1 cellular context compared by ENCODE assay signal in genomic region chr16:69726313-69727060, GRCh38.
TF ChIP-seq lines count a peak whose summit lies in the region.

NQO1 (minus strand) TSS chr16:69726560; CDS start chr16:69726439, 121 bp downstream.

TF ChIP-seq in K562, 482 proteins besides CTCF, POLR2A, EP300 and RAD21 (continued from another document and continues in another):
- TF ChIP-seq ZBTB11 (CRISPR knock-in tag; IDR thresholded peaks at IDR 0.05) (peak in 2 of 3 experiments; percentile 32 to 85; a peak in 3 of 6 replicates), E4F1 (CRISPR knock-in tag; IDR thresholded peaks at IDR 0.05; ENCODE audit: borderline replicate concordance) (peak; percentile 82; the same call in 1 of the 2 replicates), PTTG1 (tag; IDR thresholded peaks at IDR 0.05; ENCODE audit: low read depth) (no peak), PHB2 (IDR thresholded peaks at IDR 0.05; ENCODE audit: low read depth) (no peak), ZNF239 (CRISPR knock-in tag; IDR thresholded peaks at IDR 0.05) (no peak), ZKSCAN1 (IDR thresholded peaks at IDR 0.05; ENCODE audit: low read depth, low read length) (no peak), ZNF77 (CRISPR knock-in tag; IDR thresholded peaks at IDR 0.05) (no peak), ATF7 (IDR thresholded peaks at IDR 0.05) (peak; percentile 45), ZC3H8 (IDR thresholded peaks at IDR 0.05) (no peak), NCOA4 (IDR thresholded peaks at IDR 0.05; ENCODE audit: partially characterized antibody) (no peak), THRAP3 (IDR thresholded peaks at IDR 0.05; ENCODE audit: borderline replicate concordance) (no peak), ELF1 (tag; IDR thresholded peaks at IDR 0.05) (0 out of 2 replicates have a peak, but pooled peaks have one; percentile 35), VEZF1 (CRISPR knock-in tag; IDR thresholded peaks at IDR 0.05) (peak; percentile 93), ZNF766 (CRISPR knock-in tag; conservative IDR thresholded peaks at IDR 0.05) (0 out of 2 replicates have a peak, but pooled peaks have one; percentile 51), MBD2 (IDR thresholded peaks at IDR 0.05; ENCODE audit: borderline replicate concordance, low read depth) (peak; percentile 76; the same call in 1 of the 2 replicates), PCBP2 (IDR thresholded peaks at IDR 0.05; ENCODE audit: low read depth, low read length, poor library complexity, severe bottlenecking) (no peak), GABPA (tag; conservative IDR thresholded peaks at IDR 0.05; ENCODE audit: low read depth) (peak; percentile 82), AFF1 (IDR thresholded peaks at IDR 0.05; ENCODE audit: low read depth in 1 of 2, partially characterized antibody in 2 of 2) (peak; percentile 39 to 84), ZBTB34 (CRISPR knock-in tag; IDR thresholded peaks at IDR 0.05) (no peak), ZNF140 (CRISPR knock-in tag; IDR thresholded peaks at IDR 0.05) (no peak), KDM2B (CRISPR knock-in tag; IDR thresholded peaks at IDR 0.05) (no peak), HDGF (IDR thresholded peaks at IDR 0.05) (no peak), DEAF1 (CRISPR knock-in tag; IDR thresholded peaks at IDR 0.05) (no peak), HDAC6 (IDR thresholded peaks at IDR 0.05; ENCODE audit: low read depth, low read length) (no peak), KAT7 (CRISPR knock-in tag; IDR thresholded peaks at IDR 0.05; ENCODE audit: borderline replicate concordance) (no peak), ADNP (tag; IDR thresholded peaks at IDR 0.05) (no peak), ELK3 (CRISPR knock-in tag; IDR thresholded peaks at IDR 0.05) (no peak), TOE1 (IDR thresholded peaks at IDR 0.05; ENCODE audit: borderline replicate concordance) (no peak; the same call in 1 of the 2 replicates), TOE1 (CRISPR knock-in tag; IDR thresholded peaks at IDR 0.05; ENCODE audit: borderline replicate concordance, low read depth) (no peak), NONO (IDR thresholded peaks at IDR 0.05; ENCODE audit: low read depth in 2 of 2, low read length in 1 of 2) (peak in 1 of 2 experiments; percentile 50; a peak in 2 of 4 replicates)
